ENCODE assay signal across 20 cellular contexts in genomic region chr11:122593473-122594420, GRCh38.
DNase-seq lines count a peak whose midpoint lies in the region; ATAC-seq and TF ChIP-seq lines count a peak whose summit lies in the region.
"Had no signal": no experiment of that assay in that cellular context is flagged by ENCODE, and none has a peak within 500 bp of the region (broad histone marks: within the 10 kb centered on the region; RNA-seq: fewer than 3 reads in every experiment).

No MANE protein-coding gene starts in this region.

- no peak overlapping the region for H3K4me3 Mint-ChIP-seq in stimulated activated memory B cell treated with anti-CD40 and anti-IgM and Interleukin-4, amounts not matched to agents 10 μg/mL and 1 μg/mL and 100 μg/mL, for 72 hours
- H3K4me3 Mint-ChIP-seq: CD4-positive, alpha-beta T cell had no signal

- H3K9ac ChIP-seq in GM23248, result no peak overlapping the region
- H3K9ac ChIP-seq: BLaER1 treated with 17β-estradiol and CSF1 and Interleukin-3, amounts not matched to agents 10 nM and 100 nM had no signal

- no peaks in the 10 kb centered on the region for H3K9me3 Mint-ChIP-seq in activated naive CD4-positive, alpha-beta T cell treated with anti-CD3 and anti-CD28 coated beads, Interleukin-2, amount 50 U/mL, for 72 hours
- no peaks in the 10 kb centered on the region for H3K9me3 Mint-ChIP-seq in stimulated activated memory B cell treated with anti-CD40 and anti-IgM and Interleukin-4, amounts not matched to agents 10 μg/mL and 1 μg/mL and 100 μg/mL, for 72 hours
- H3K9me3 Mint-ChIP-seq: CD4-positive, alpha-beta T cell had no signal

- peak; percentile 11 to 83 for ATAC-seq in activated naive CD4-positive, alpha-beta T cell treated with anti-CD3 and anti-CD28 coated beads, Interleukin-2, amount 50 U/mL, for 72 hours
- peak; percentile 43 for ATAC-seq in stimulated activated memory B cell treated with anti-CD40 and anti-IgM and Interleukin-4, amounts not matched to agents 10 μg/mL and 1 μg/mL and 100 μg/mL, for 72 hours
- ATAC-seq in GM21576 (IDR thresholded peaks at IDR 0.05; ENCODE audit: unreplicated experiment) (no peak), SK-N-SH treated with all-trans-retinoic acid at 6 μM for 48 hours (no peak)

- no peak overlapping the region for H3K4me3 ChIP-seq in GM23248
- H3K4me3 ChIP-seq: BLaER1 treated with 17β-estradiol and CSF1 and Interleukin-3, amounts not matched to agents 10 nM and 100 nM; HAP-1 had no signal

- H3K27ac ChIP-seq in GM23248, result no peak overlapping the region
- H3K27ac ChIP-seq: BLaER1 treated with 17β-estradiol and CSF1 and Interleukin-3, amounts not matched to agents 10 nM and 100 nM had no signal

- H2AFZ ChIP-seq in GM23248, result no peak overlapping the region

- no peaks in the 10 kb centered on the region for H3K9me2 ChIP-seq in GM23248 (ENCODE audit: insufficient read depth)

- H3K9me3 ChIP-seq in GM23248 (ENCODE audit: low read depth), result no peaks in the 10 kb centered on the region
- H3K9me3 ChIP-seq: HAP-1 had no signal

- H3K27me3 Mint-ChIP-seq in stimulated activated memory B cell treated with anti-CD40 and anti-IgM and Interleukin-4, amounts not matched to agents 10 μg/mL and 1 μg/mL and 100 μg/mL, for 72 hours, result peaks cover 49% of the 10 kb centered on the region

- no peaks in the 10 kb centered on the region for H3K36me3 Mint-ChIP-seq in activated naive CD4-positive, alpha-beta T cell treated with anti-CD3 and anti-CD28 coated beads, Interleukin-2, amount 50 U/mL, for 72 hours
- H3K36me3 Mint-ChIP-seq in stimulated activated memory B cell treated with anti-CD40 and anti-IgM and Interleukin-4, amounts not matched to agents 10 μg/mL and 1 μg/mL and 100 μg/mL, for 72 hours, result no peaks in the 10 kb centered on the region

- H3K4me2 ChIP-seq in GM23248 (ENCODE audit: unreplicated experiment), result no peak overlapping the region
- H3K4me2 ChIP-seq: BLaER1 treated with 17β-estradiol and CSF1 and Interleukin-3, amounts not matched to agents 10 nM and 100 nM had no signal

- in situ Hi-C loops in GM23248 (cut with MboI), result no loop called here

- 67 to 72% methylated on average over 4 of the region's 4 CpGs for WGBS in GM23248 (ENCODE audit: low coverage in 1 of 2, low lambda C conversion rate in 2 of 2, missing lambda C conversion rate in 2 of 2), 2 experiments

- no peak for DNase-seq in activated naive CD4-positive, alpha-beta T cell treated with anti-CD3 and anti-CD28 coated beads, Interleukin-2, amount 50 U/mL, for 72 hours (ENCODE audit: low spot score in 2 of 2)
- DNase-seq in activated naive CD4-positive, alpha-beta T cell treated with anti-CD3 and anti-CD28 coated beads, Interleukin-2, amount 50 U/mL, for 16 hours, result no peak
- peak; percentile 26 for DNase-seq in GM23248
- peak; percentile 14 for DNase-seq in astrocyte of the hippocampus (ENCODE audit: low read depth, low spot score)
- no peak for DNase-seq in AG08396 (ENCODE audit: low spot score)
- DNase-seq: AML-193; CD4-positive, alpha-beta T cell; GOT3; NCI-H1092; NCI-H1417 treated with DMSO at 0.1 percent for 48 hours; NCI-H187; NCI-H524; NCI-H82; Right ventricle myocardium superior; RPMI8226 had no signal

- H3K27ac Mint-ChIP-seq in activated naive CD4-positive, alpha-beta T cell treated with anti-CD3 and anti-CD28 coated beads, Interleukin-2, amount 50 U/mL, for 72 hours, result no peak overlapping the region
- no peak overlapping the region for H3K27ac Mint-ChIP-seq in stimulated activated memory B cell treated with anti-CD40 and anti-IgM and Interleukin-4, amounts not matched to agents 10 μg/mL and 1 μg/mL and 100 μg/mL, for 72 hours
- H3K27ac Mint-ChIP-seq: CD4-positive, alpha-beta T cell had no signal

- H3K27me3 ChIP-seq in GM23248 (replicated peaks; ENCODE audit: insufficient read depth), result peaks cover 11% of the 10 kb centered on the region
- H3K27me3 ChIP-seq: BLaER1 treated with 17β-estradiol and CSF1 and Interleukin-3, amounts not matched to agents 10 nM and 100 nM had no signal

- no peaks in the 10 kb centered on the region for H3F3A ChIP-seq in GM23248 (ENCODE audit: insufficient read depth)

- H3K36me3 ChIP-seq in GM23248 (ENCODE audit: low read depth), result no peaks in the 10 kb centered on the region
- H3K36me3 ChIP-seq: BLaER1 treated with 17β-estradiol and CSF1 and Interleukin-3, amounts not matched to agents 10 nM and 100 nM; HAP-1 had no signal

- peaks cover 7% of the 10 kb centered on the region for H3K4me1 Mint-ChIP-seq in stimulated activated memory B cell treated with anti-CD40 and anti-IgM and Interleukin-4, amounts not matched to agents 10 μg/mL and 1 μg/mL and 100 μg/mL, for 72 hours

- no peaks in the 10 kb centered on the region for H3K79me2 ChIP-seq in GM23248 (ENCODE audit: insufficient read depth)

- peaks cover 1% of the 10 kb centered on the region; the same call in 1 of the 2 replicates for H3K4me1 ChIP-seq in GM23248 (ENCODE audit: insufficient read depth)
- H3K4me1 ChIP-seq: HAP-1 had no signal

- no peaks in the 10 kb centered on the region; the same call in 1 of the 2 replicates for H4K20me1 ChIP-seq in GM23248 (ENCODE audit: insufficient read depth)
- H4K20me1 ChIP-seq: BLaER1 treated with 17β-estradiol and CSF1 and Interleukin-3, amounts not matched to agents 10 nM and 100 nM had no signal

TF ChIP-seq in SK-N-SH treated with all-trans-retinoic acid at 6 μM for 48 hours, 23 proteins besides CTCF, POLR2A, EP300 and RAD21:
- TF ChIP-seq ESRRG (CRISPR knock-in tag; IDR thresholded peaks at IDR 0.05) (no peak), CREB5 (CRISPR knock-in tag; IDR thresholded peaks at IDR 0.05; ENCODE audit: low read depth) (no peak), ZC3H10 (CRISPR knock-in tag; IDR thresholded peaks at IDR 0.05) (no peak), RARB (CRISPR knock-in tag; IDR thresholded peaks at IDR 0.05) (no peak), CSDC2 (CRISPR knock-in tag; IDR thresholded peaks at IDR 0.05) (no peak), TOX (CRISPR knock-in tag; IDR thresholded peaks at IDR 0.05; ENCODE audit: borderline replicate concordance) (no peak), ISL1 (CRISPR knock-in tag; IDR thresholded peaks at IDR 0.05) (no peak), ZNF70 (CRISPR knock-in tag; IDR thresholded peaks at IDR 0.05) (no peak), CSRNP3 (CRISPR knock-in tag; IDR thresholded peaks at IDR 0.05) (no peak), SNAI2 (CRISPR knock-in tag; IDR thresholded peaks at IDR 0.05) (no peak), ZNF565 (CRISPR knock-in tag; conservative IDR thresholded peaks at IDR 0.05; ENCODE audit: low read depth) (no peak)

Comparison
In these comparisons a context has a peak if more than half of its experiments do, and no peak if none do; other contexts are left out.
1. ATAC-seq: peak in activated naive CD4-positive, alpha-beta T cell treated with anti-CD3 and anti-CD28 coated beads, Interleukin-2, amount 50 U/mL, for 72 hours (2 of 2) and stimulated activated memory B cell treated with anti-CD40 and anti-IgM and Interleukin-4, amounts not matched to agents 10 μg/mL and 1 μg/mL and 100 μg/mL, for 72 hours (single experiment); none in GM21576 (single experiment) and SK-N-SH treated with all-trans-retinoic acid at 6 μM for 48 hours (single experiment).
2. DNase-seq: peak in GM23248 (single experiment) and astrocyte of the hippocampus (single experiment); none in activated naive CD4-positive, alpha-beta T cell treated with anti-CD3 and anti-CD28 coated beads, Interleukin-2, amount 50 U/mL, for 72 hours (0 of 2), activated naive CD4-positive, alpha-beta T cell treated with anti-CD3 and anti-CD28 coated beads, Interleukin-2, amount 50 U/mL, for 16 hours (single experiment) and AG08396 (single experiment).